8 cellular contexts compared by ENCODE assay signal in genomic region chr10:89332092-89332633, GRCh38. TPM values are rescaled to one million over a fixed set of nuclear protein-coding genes. Genes with fewer than 3 reads are reported as not detected.
DNase-seq lines count a peak whose midpoint lies in the region; ATAC-seq lines count a peak whose summit lies in the region.

No MANE protein-coding gene starts in this region.

- H3K9ac ChIP-seq in Karpas-422 (ENCODE audit: low read length) (peak overlapping the region; percentile 38), adipocyte (ENCODE audit: low read length) (peak overlapping the region; percentile 84)

- H3K27ac ChIP-seq in Karpas-422 (ENCODE audit: low read length) = no peak overlapping the region
- peak overlapping the region; percentile 77 for H3K27ac ChIP-seq in right cardiac atrium (ENCODE audit: low read length)
- H3K27ac ChIP-seq in skin epidermis = peak overlapping the region in 19 of 21 experiments; percentile 17 to 90 (median 70)

- H3K4me2 ChIP-seq in Karpas-422 (ENCODE audit: low read depth, low read length, poor library complexity, severe bottlenecking) = peak overlapping the region; percentile 61

- H3K4me3 ChIP-seq in Karpas-422 (ENCODE audit: low read length) (peak overlapping the region; percentile 55; the same call in 1 of the 2 replicates), adipocyte (ENCODE audit: low read length) (peak overlapping the region; percentile 83), right cardiac atrium (ENCODE audit: low read length) (peak overlapping the region; percentile 90), skin epidermis (peak overlapping the region; percentile 14 to 40 (median 23))

- ATAC-seq in GM21619 (IDR thresholded peaks at IDR 0.05; ENCODE audit: unreplicated experiment) (peak; percentile 37), right cardiac atrium (peak; percentile 69 to 74)

- H3K36me3 ChIP-seq in Karpas-422 (ENCODE audit: insufficient read depth, low read length) = no peaks in the 10 kb centered on the region
- H3K36me3 ChIP-seq in adipocyte (ENCODE audit: control insufficient read depth, insufficient read depth, low read length, severe bottlenecking) = no peaks in the 10 kb centered on the region

- intact Hi-C loops in right cardiac atrium (cut with DNase I) = no loop called here

- no peaks in the 10 kb centered on the region for H4K20me1 ChIP-seq in Karpas-422 (ENCODE audit: insufficient read depth, low read depth, low read length)

- no peaks in the 10 kb centered on the region for H3K9me3 ChIP-seq in Karpas-422 (ENCODE audit: low read length)
- no peaks in the 10 kb centered on the region for H3K9me3 ChIP-seq in adipocyte (ENCODE audit: control insufficient read depth, low read length)
- no peaks in the 10 kb centered on the region for H3K9me3 ChIP-seq in right cardiac atrium (ENCODE audit: control insufficient read depth, low read length)

- H2AFZ ChIP-seq in Karpas-422 (ENCODE audit: low read length) = peak overlapping the region; percentile 67; the same call in 1 of the 2 replicates

- H3K27me3 ChIP-seq in Karpas-422 (ENCODE audit: low read length) (no peaks in the 10 kb centered on the region), adipocyte (replicated peaks; ENCODE audit: control insufficient read depth, insufficient read depth, low read length) (no peaks in the 10 kb centered on the region), right cardiac atrium (ENCODE audit: control insufficient read depth, insufficient read depth) (no peaks in the 10 kb centered on the region)

- no peaks in the 10 kb centered on the region for H3K79me2 ChIP-seq in Karpas-422 (ENCODE audit: low read length)

- 11% methylated on average over 6 of the region's 6 CpGs for WGBS in right cardiac atrium

- DNase-seq in GM04504 (ENCODE audit: low read depth) = peak; percentile 77
- DNase-seq in Karpas-422 = peak; percentile 58
- peak; percentile 84 for DNase-seq in adipocyte (ENCODE audit: low read depth)
- no peak for DNase-seq in right cardiac atrium
- no peak for DNase-seq in NCI-H2081 treated with DMSO at 0.1 percent for 48 hours (lab: John Stamatoyannopoulos, UW)
- no peak for DNase-seq in COLO668 (lab: John Stamatoyannopoulos, UW; ENCODE audit: unreplicated experiment)

- no peaks in the 10 kb centered on the region for H3K9me2 ChIP-seq in Karpas-422 (replicated peaks; ENCODE audit: insufficient read depth, low read length)

- H3K4me1 ChIP-seq in Karpas-422 (ENCODE audit: low read length) (peaks cover 21% of the 10 kb centered on the region), adipocyte (ENCODE audit: control insufficient read depth, insufficient read depth, low read length) (peaks cover 42% of the 10 kb centered on the region), right cardiac atrium (ENCODE audit: control insufficient read depth, insufficient read depth, low read length) (peaks cover 22% of the 10 kb centered on the region)

RNA-seq across cellular contexts. Expression of gene IFIT3, which starts 4.4 kb away (rescaled TPM):
- total RNA-seq in Karpas-422 (2014; rRNA removed; shearing (Covaris generic); ENCODE audit: low replicate concordance) = 1.0 and 1.4 TPM in 2 replicates
- total RNA-seq in right cardiac atrium = 10 to 100 TPM in 3 of 4 donors, 1 to 10 TPM in 1; 8.1 to 14.9 (median 13.7) TPM
- 10.2 TPM for polyA plus RNA-seq in right cardiac atrium

RNA-seq across cellular contexts. Expression of gene IFIT2, which starts 30.3 kb away (rescaled TPM):
- 0.75 and 0.97 TPM in 2 replicates for total RNA-seq in Karpas-422 (2014; rRNA removed; shearing (Covaris generic); ENCODE audit: low replicate concordance)
- 1 to 10 TPM; 3.2 to 8.7 (median 6.6) TPM for total RNA-seq in right cardiac atrium
- polyA plus RNA-seq in right cardiac atrium = 4.2 TPM

RNA-seq across cellular contexts. Expression of gene IFIT1B, which starts 45.7 kb away (rescaled TPM):
- total RNA-seq in Karpas-422 (2014; rRNA removed; shearing (Covaris generic); ENCODE audit: low replicate concordance) = 0.78 TPM in 1 of 2 replicates, not detected in the other
- total RNA-seq in right cardiac atrium = not detected
- polyA plus RNA-seq in right cardiac atrium = not detected

Comparison
In these comparisons a context has a peak if more than half of its experiments do, and no peak if none do; other contexts are left out.
1. DNase-seq: peak in GM04504 (single experiment), Karpas-422 (single experiment) and adipocyte (single experiment); none in right cardiac atrium (0 of 3), NCI-H2081 treated with DMSO at 0.1 percent for 48 hours (single experiment) and COLO668 (single experiment).
2. H3K4me3 ChIP-seq: peak in every context shown above with its lines; median percentile 90 in right cardiac atrium; 83 in adipocyte; 55 in Karpas-422; 23 in skin epidermis.